1 cellular context compared by ENCODE assay signal in genomic region chr14:76719664-76720063, GRCh38.
TF ChIP-seq lines count a peak whose summit lies in the region.

No MANE protein-coding gene starts in this region.

TF ChIP-seq in HepG2, 621 proteins besides CTCF, POLR2A, EP300 and RAD21:
- TF ChIP-seq ZBTB3 (CRISPR knock-in tag; IDR thresholded peaks at IDR 0.05; ENCODE audit: borderline replicate concordance, low read depth) (no peak), DDIT3 (CRISPR knock-in tag; IDR thresholded peaks at IDR 0.05) (no peak), ADNP (CRISPR knock-in tag; IDR thresholded peaks at IDR 0.05) (no peak), ZNF577 (CRISPR knock-in tag; IDR thresholded peaks at IDR 0.05; ENCODE audit: borderline replicate concordance, low read depth) (no peak), ZNF556 (CRISPR knock-in tag; IDR thresholded peaks at IDR 0.05; ENCODE audit: borderline replicate concordance) (no peak)
